In the genomic region with DNA sequence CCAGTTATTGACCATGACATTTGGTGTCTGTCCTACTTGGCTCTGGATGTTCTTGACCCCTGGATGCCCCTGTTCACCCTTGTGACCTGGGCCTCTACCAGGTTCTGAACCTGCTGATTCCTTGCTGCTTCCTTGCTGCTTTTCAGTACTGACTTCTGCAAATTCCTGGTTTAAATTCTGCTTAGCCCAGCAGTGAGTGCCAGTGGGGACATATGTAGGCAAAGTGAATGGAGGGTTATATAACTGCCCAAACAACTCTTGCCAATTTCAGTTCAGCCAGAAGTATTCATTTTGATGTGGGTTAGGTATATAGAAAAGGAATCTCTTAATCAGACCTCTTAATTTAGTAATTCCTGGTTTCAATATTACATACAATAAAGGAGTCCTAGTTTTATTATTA, we compare ENCODE assay signal across 31 cellular contexts.
"Had no signal": no experiment of that assay in that cellular context is flagged by ENCODE, and none has a peak within 500 bp of the region (broad histone marks: within the 10 kb centered on the region; RNA-seq: fewer than 3 reads in every experiment).

No MANE protein-coding gene starts in this region.

- H3K4me3 ChIP-seq: left lung, lower lobe of right lung, neural progenitor cell, ovary, prostate gland, skin epidermis, stomach, thoracic aorta, tibial artery, uterus had no signal

- H3K4me3 Mint-ChIP-seq: immature natural killer cell; naive thymus-derived CD8-positive, alpha-beta T cell; nephron progenitor cell; neural progenitor cell; stimulated activated naive B cell treated with anti-CD40 and anti-IgM and Interleukin-4, amounts not matched to agents 10 μg/mL and 1 μg/mL and 100 μg/mL, for 72 hours; type B pancreatic cell had no signal

- H2AFZ ChIP-seq: neural progenitor cell had no signal

- H3K27me3 ChIP-seq: left lung, neural progenitor cell, neutrophil, ovary, stomach, tibial artery, uterus had no signal

- H3K4me1 ChIP-seq: left lung, lower lobe of right lung, neural progenitor cell, prostate gland, stomach, tibial artery, uterus had no signal

- H3K27me3 Mint-ChIP-seq: naive thymus-derived CD8-positive, alpha-beta T cell; type B pancreatic cell had no signal

- ATAC-seq: left colon; left lung; lower lobe of right lung; naive thymus-derived CD8-positive, alpha-beta T cell; right cardiac atrium; sciatic nerve; stimulated activated naive B cell treated with anti-CD40 and anti-IgM and Interleukin-4, amounts not matched to agents 10 μg/mL and 1 μg/mL and 100 μg/mL, for 72 hours; stimulated activated naive CD8-positive, alpha-beta T cell treated with anti-CD3 and anti-CD28 coated beads, Interleukin-15, Interleukin-2, amounts not matched to agents 100 U/mL and 50 U/mL, for 24 hours had no signal

- H3K9ac ChIP-seq: neural progenitor cell had no signal

- H3K9me3 ChIP-seq: left lung, lower lobe of right lung, neutrophil, ovary, prostate gland, thoracic aorta, tibial artery, uterus had no signal

- FAIRE-seq: islet of Langerhans, kidney had no signal

- H3K4me2 ChIP-seq: neural progenitor cell had no signal

- DNase-seq: hypothalamus; immature natural killer cell; kidney; left colon; left lung; lower lobe of right lung; mammary epithelial cell; mesenchymal stem cell; naive thymus-derived CD8-positive, alpha-beta T cell; nephron progenitor cell; ovary; posterior cingulate gyrus; retina; right cardiac atrium; stimulated activated CD4-positive, alpha-beta T cell treated with anti-CD3 and anti-CD28 coated beads, Interleukin-12 subunit alpha, Interleukin-12 subunit beta, amount 100 ng/mL, for 4 hours; stimulated activated CD4-positive, alpha-beta T cell treated with anti-CD3 and anti-CD28 coated beads, Interleukin-15, amount 100 ng/mL, for 24 hours; stimulated activated CD4-positive, alpha-beta T cell treated with anti-CD3 and anti-CD28 coated beads, Interleukin-2, amount 100 ng/mL, for 24 hours; stimulated activated CD4-positive, alpha-beta T cell treated with anti-CD3 and anti-CD28 coated beads, Interleukin-4, amount 100 ng/mL, for 1 hour; stimulated activated naive B cell treated with anti-CD40 and anti-IgM and Interleukin-4, amounts not matched to agents 10 μg/mL and 1 μg/mL and 100 μg/mL, for 72 hours; stimulated activated naive CD8-positive, alpha-beta T cell treated with anti-CD3 and anti-CD28 coated beads, Interleukin-15, Interleukin-2, amounts not matched to agents 100 U/mL and 50 U/mL, for 24 hours; stomach; tibial artery; uterus had no signal

- H3K36me3 ChIP-seq: left lung, lower lobe of right lung, neural progenitor cell, neutrophil, ovary, prostate gland, stomach, thoracic aorta, tibial artery, uterus had no signal

- H3K27ac ChIP-seq: left lung, lower lobe of right lung, neural progenitor cell, neutrophil, ovary, prostate gland, skin epidermis, stomach, thoracic aorta, tibial artery, uterus had no signal

- H3K27ac Mint-ChIP-seq: immature natural killer cell; naive thymus-derived CD8-positive, alpha-beta T cell; nephron progenitor cell; neural progenitor cell; stimulated activated naive B cell treated with anti-CD40 and anti-IgM and Interleukin-4, amounts not matched to agents 10 μg/mL and 1 μg/mL and 100 μg/mL, for 72 hours; type B pancreatic cell had no signal

- H3K4me1 Mint-ChIP-seq: immature natural killer cell; naive thymus-derived CD8-positive, alpha-beta T cell; nephron progenitor cell had no signal

- H3K36me3 Mint-ChIP-seq: immature natural killer cell; neural progenitor cell; stimulated activated naive B cell treated with anti-CD40 and anti-IgM and Interleukin-4, amounts not matched to agents 10 μg/mL and 1 μg/mL and 100 μg/mL, for 72 hours; type B pancreatic cell had no signal

- H3K9me3 Mint-ChIP-seq: nephron progenitor cell; neural progenitor cell; stimulated activated naive B cell treated with anti-CD40 and anti-IgM and Interleukin-4, amounts not matched to agents 10 μg/mL and 1 μg/mL and 100 μg/mL, for 72 hours; type B pancreatic cell had no signal
